In genomic region chr2:135163306-135163705, GRCh38 we compare ENCODE assay signal across 24 cellular contexts.
A peak's percentile ranks its signal among the peaks of the same experiment; 100 is the strongest.
DNase-seq lines count a peak whose midpoint lies in the region; ATAC-seq, FAIRE-seq and TF ChIP-seq lines count a peak whose summit lies in the region.
"Had no signal": no experiment of that assay in that cellular context is flagged by ENCODE, and none has a peak within 500 bp of the region (broad histone marks: within the 10 kb centered on the region; RNA-seq: fewer than 3 reads in every experiment).

No MANE protein-coding gene starts in this region.

- H3K4me3 Mint-ChIP-seq in GM23338: no peak overlapping the region
- H3K4me3 Mint-ChIP-seq: activated naive CD4-positive, alpha-beta T cell treated with anti-CD3 and anti-CD28 coated beads for 36 hours; T-helper 1 cell treated with Interleukin-12 subunit alpha and Interleukin-12 subunit beta and Interleukin-4 antibody, amounts not matched to agents 30 μg/mL and 1 μg/mL, for 36 hours had no signal

- no peak overlapping the region for H2AFZ ChIP-seq in GM23338

- FAIRE-seq in GM12892 (lab: Jason Lieb, UNC): peak; percentile 84
- FAIRE-seq: astrocyte, pancreas had no signal

- H3K27me3 ChIP-seq in upper lobe of left lung (no peaks in the 10 kb centered on the region), GM23338 (ENCODE audit: insufficient read depth) (no peaks in the 10 kb centered on the region)
- H3K27me3 ChIP-seq: pancreas, stomach, tibial nerve had no signal

- 88 to 93% methylated on average over 2 of the region's 2 CpGs for WGBS in upper lobe of left lung, 2 donors

- H3K36me3 ChIP-seq in upper lobe of left lung: peaks cover 9 to 75% (median 37%) of the 10 kb centered on the region in 4 donors
- peaks cover 35% of the 10 kb centered on the region for H3K36me3 ChIP-seq in GM23338 (ENCODE audit: insufficient read depth)

- no peaks in the 10 kb centered on the region for H3K4me1 ChIP-seq in upper lobe of left lung
- H3K4me1 ChIP-seq in GM23338 (ENCODE audit: insufficient read depth): no peaks in the 10 kb centered on the region
- H3K4me1 ChIP-seq: tibial nerve had no signal

- no peak for TF ChIP-seq POLR2A in GM12892 (IDR thresholded peaks at IDR 0.05; ENCODE audit: low read depth, low read length)
- TF ChIP-seq POLR2A in upper lobe of left lung (IDR thresholded peaks at IDR 0.05): no peak

- no peaks in the 10 kb centered on the region for H3K27me3 Mint-ChIP-seq in GM23338 (ENCODE audit: insufficient read depth, low read depth, poor library complexity)

- H3F3A ChIP-seq in GM23338 (replicated peaks; ENCODE audit: low read depth): no peaks in the 10 kb centered on the region

- H4K20me1 ChIP-seq in GM23338 (replicated peaks; ENCODE audit: insufficient read depth): peaks cover 4% of the 10 kb centered on the region; the same call in 1 of the 2 replicates

- peak; percentile 66 for ATAC-seq in GM21515 (IDR thresholded peaks at IDR 0.05; ENCODE audit: unreplicated experiment)
- ATAC-seq in HG03439 (IDR thresholded peaks at IDR 0.05; ENCODE audit: unreplicated experiment): peak; percentile 50
- no peak for ATAC-seq in GM21576 (IDR thresholded peaks at IDR 0.05; ENCODE audit: unreplicated experiment)
- no peak for ATAC-seq in upper lobe of left lung (ENCODE audit: low FRiP score in 2 of 2)
- no peak for ATAC-seq in GM23338
- ATAC-seq: HCT116, sciatic nerve had no signal

- H3K27ac ChIP-seq in epithelial cell of prostate (peak overlapping the region; percentile 41), upper lobe of left lung (no peak overlapping the region), GM23338 (ENCODE audit: low read depth) (no peak overlapping the region)
- H3K27ac ChIP-seq: stomach, tibial nerve had no signal

- H3K9me2 ChIP-seq in GM23338 (ENCODE audit: insufficient read depth): no peaks in the 10 kb centered on the region

- H3K4me1 Mint-ChIP-seq in GM23338: peaks cover 4% of the 10 kb centered on the region; the same call in 1 of the 3 replicates

- H3K27ac Mint-ChIP-seq in GM23338: no peak overlapping the region
- H3K27ac Mint-ChIP-seq: activated naive CD4-positive, alpha-beta T cell treated with anti-CD3 and anti-CD28 coated beads for 36 hours; T-helper 1 cell treated with Interleukin-12 subunit alpha and Interleukin-12 subunit beta and Interleukin-4 antibody, amounts not matched to agents 30 μg/mL and 1 μg/mL, for 36 hours had no signal

- no peak for TF ChIP-seq EP300 in upper lobe of left lung (IDR thresholded peaks at IDR 0.05)

- no peak overlapping the region for H3K4me3 ChIP-seq in upper lobe of left lung
- no peak overlapping the region for H3K4me3 ChIP-seq in GM23338
- H3K4me3 ChIP-seq: pancreas, stomach, tibial nerve had no signal

- no peak overlapping the region for H3K4me2 ChIP-seq in GM23338

- DNase-seq in GM12892 (ENCODE audit: insufficient read length) (no peak), epithelial cell of prostate (ENCODE audit: low read depth, low spot score) (no peak), upper lobe of left lung (no peak), GM23338 (ENCODE audit: low spot score) (no peak)
- DNase-seq: activated naive CD4-positive, alpha-beta T cell treated with anti-CD3 and anti-CD28 coated beads for 36 hours; central memory CD4-positive, alpha-beta T cell; dermis blood vessel endothelial cell; DMS153; islet precursor cell; Kasumi-1; midbrain; NCI-H187; NCI-H524 treated with DMSO at 0.1 percent for 48 hours; pancreas; stimulated activated CD4-positive, alpha-beta T cell treated with anti-CD3 and anti-CD28 coated beads, Interleukin-15, amount 100 ng/mL, for 24 hours; stomach had no signal

- H3K79me2 ChIP-seq in GM23338 (replicated peaks; ENCODE audit: insufficient read depth): no peaks in the 10 kb centered on the region

- TF ChIP-seq CTCF in upper lobe of left lung (IDR thresholded peaks at IDR 0.05): no peak
- no peak for TF ChIP-seq CTCF in GM23338 (conservative IDR thresholded peaks at IDR 0.05; ENCODE audit: low read depth in 2 of 2)

- H3K36me3 Mint-ChIP-seq in GM23338 (ENCODE audit: low read depth): peaks cover 35% of the 10 kb centered on the region

- H3K9me3 ChIP-seq in upper lobe of left lung: no peaks in the 10 kb centered on the region
- H3K9me3 ChIP-seq: pancreas, stomach, tibial nerve had no signal

- no peaks in the 10 kb centered on the region for H3K9me3 Mint-ChIP-seq in GM23338
- H3K9me3 Mint-ChIP-seq: activated naive CD4-positive, alpha-beta T cell treated with anti-CD3 and anti-CD28 coated beads for 36 hours; T-helper 1 cell treated with Interleukin-12 subunit alpha and Interleukin-12 subunit beta and Interleukin-4 antibody, amounts not matched to agents 30 μg/mL and 1 μg/mL, for 36 hours had no signal

TF ChIP-seq in GM23338, 12 proteins besides CTCF, POLR2A, EP300 and RAD21 (continues in another document):
- TF ChIP-seq REST (IDR thresholded peaks at IDR 0.05; ENCODE audit: unreplicated experiment): no peak

Comparison
In these comparisons a context has a peak if more than half of its experiments do, and no peak if none do; other contexts are left out.
1. ATAC-seq: peak in GM21515 (single experiment) and HG03439 (single experiment); none in GM21576 (single experiment), upper lobe of left lung (0 of 2) and GM23338 (single experiment).